29 cellular contexts compared by ENCODE assay signal in genomic region chrX:130700629-130701028, GRCh38.
"Had no signal": no experiment of that assay in that cellular context is flagged by ENCODE, and none has a peak within 500 bp of the region (broad histone marks: within the 10 kb centered on the region; RNA-seq: fewer than 3 reads in every experiment).

No MANE protein-coding gene starts in this region.

- H3K4me2 ChIP-seq: neural progenitor cell had no signal

- H3K79me2 ChIP-seq: parathyroid adenoma had no signal

- H3K9me3 Mint-ChIP-seq: natural killer cell; nephron; neural progenitor cell; stimulated activated effector memory CD8-positive, alpha-beta T cell treated with anti-CD3 and anti-CD28 coated beads, Interleukin-12 subunit alpha, Interleukin-12 subunit beta, amount 100 ng/mL, for 72 hours; stimulated activated naive B cell treated with anti-CD40 and anti-IgM and Interleukin-4, amounts not matched to agents 10 μg/mL and 1 μg/mL and 100 μg/mL, for 72 hours; stimulated activated naive CD8-positive, alpha-beta T cell treated with anti-CD3 and anti-CD28 coated beads, Interleukin-15, Interleukin-2, amounts not matched to agents 100 ng/mL and 50 ng/mL, for 24 hours had no signal

- DNase-seq: natural killer cell; occipital lobe; ovary; posterior cingulate gyrus; psoas muscle; right cardiac atrium; right lobe of liver; sigmoid colon; small intestine; stimulated activated CD4-positive, alpha-beta T cell treated with anti-CD3 and anti-CD28 coated beads, Interleukin-15, amount 100 ng/mL, for 24 hours; stimulated activated CD4-positive, alpha-beta T cell treated with anti-CD3 and anti-CD28 coated beads, Interleukin-2, amount 100 ng/mL, for 24 hours; stimulated activated CD4-positive, alpha-beta T cell treated with anti-CD3 and anti-CD28 coated beads, Interleukin-2, amount 100 ng/mL, for 48 hours; stimulated activated CD4-positive, alpha-beta T cell treated with anti-CD3 and anti-CD28 coated beads, Interleukin-4, amount 100 ng/mL, for 24 hours; stimulated activated naive B cell treated with anti-CD40 and anti-IgM and Interleukin-4, amounts not matched to agents 10 μg/mL and 1 μg/mL and 100 μg/mL, for 72 hours; stimulated activated naive CD4-positive, alpha-beta T cell treated with Interleukin-2 at 50 U/mL for 16 hours; stomach; thyroid gland; trophoblast cell; upper lobe of left lung had no signal

- H3K27ac Mint-ChIP-seq: natural killer cell; nephron; neural progenitor cell; progenitor cell of endocrine pancreas; stimulated activated effector memory CD8-positive, alpha-beta T cell treated with anti-CD3 and anti-CD28 coated beads, Interleukin-12 subunit alpha, Interleukin-12 subunit beta, amount 100 ng/mL, for 72 hours; stimulated activated naive B cell treated with anti-CD40 and anti-IgM and Interleukin-4, amounts not matched to agents 10 μg/mL and 1 μg/mL and 100 μg/mL, for 72 hours; stimulated activated naive CD8-positive, alpha-beta T cell treated with anti-CD3 and anti-CD28 coated beads, Interleukin-15, Interleukin-2, amounts not matched to agents 100 ng/mL and 50 ng/mL, for 24 hours had no signal

- H3K27me3 Mint-ChIP-seq: progenitor cell of endocrine pancreas; stimulated activated naive B cell treated with anti-CD40 and anti-IgM and Interleukin-4, amounts not matched to agents 10 μg/mL and 1 μg/mL and 100 μg/mL, for 72 hours; stimulated activated naive CD8-positive, alpha-beta T cell treated with anti-CD3 and anti-CD28 coated beads, Interleukin-15, Interleukin-2, amounts not matched to agents 100 ng/mL and 50 ng/mL, for 24 hours had no signal

- H3K27me3 ChIP-seq: neural progenitor cell, ovary, right lobe of liver, sigmoid colon, stomach, thyroid gland, tibial nerve, upper lobe of left lung, vagina had no signal

- ATAC-seq: natural killer cell; psoas muscle; right cardiac atrium; right lobe of liver; stimulated activated effector memory CD8-positive, alpha-beta T cell treated with anti-CD3 and anti-CD28 coated beads, Interleukin-12 subunit alpha, Interleukin-12 subunit beta, amount 100 ng/mL, for 72 hours; stimulated activated naive B cell treated with anti-CD40 and anti-IgM and Interleukin-4, amounts not matched to agents 10 μg/mL and 1 μg/mL and 100 μg/mL, for 72 hours had no signal

- H3K27ac ChIP-seq: neural progenitor cell, ovary, parathyroid adenoma, psoas muscle, right lobe of liver, sigmoid colon, stomach, thoracic aorta, thyroid gland, tibial nerve, upper lobe of left lung, vagina had no signal

- H3K4me3 Mint-ChIP-seq: natural killer cell; nephron; neural progenitor cell; stimulated activated effector memory CD8-positive, alpha-beta T cell treated with anti-CD3 and anti-CD28 coated beads, Interleukin-12 subunit alpha, Interleukin-12 subunit beta, amount 100 ng/mL, for 72 hours; stimulated activated naive B cell treated with anti-CD40 and anti-IgM and Interleukin-4, amounts not matched to agents 10 μg/mL and 1 μg/mL and 100 μg/mL, for 72 hours; stimulated activated naive CD8-positive, alpha-beta T cell treated with anti-CD3 and anti-CD28 coated beads, Interleukin-15, Interleukin-2, amounts not matched to agents 100 ng/mL and 50 ng/mL, for 24 hours had no signal

- H3K36me3 Mint-ChIP-seq: natural killer cell; neural progenitor cell; stimulated activated effector memory CD8-positive, alpha-beta T cell treated with anti-CD3 and anti-CD28 coated beads, Interleukin-12 subunit alpha, Interleukin-12 subunit beta, amount 100 ng/mL, for 72 hours had no signal

- H3K4me1 ChIP-seq: neural progenitor cell, parathyroid adenoma, thyroid gland, tibial nerve, upper lobe of left lung, vagina had no signal

- H3K36me3 ChIP-seq: neural progenitor cell, ovary, right lobe of liver, sigmoid colon, thoracic aorta, thyroid gland, tibial nerve, vagina had no signal

- H3K4me3 ChIP-seq: neural progenitor cell, ovary, psoas muscle, right lobe of liver, sigmoid colon, stomach, thoracic aorta, thyroid gland, tibial nerve, upper lobe of left lung, vagina had no signal

- H2AFZ ChIP-seq: neural progenitor cell, parathyroid adenoma had no signal

- H3K9ac ChIP-seq: neural progenitor cell, parathyroid adenoma had no signal

- H3K4me1 Mint-ChIP-seq: natural killer cell; stimulated activated effector memory CD8-positive, alpha-beta T cell treated with anti-CD3 and anti-CD28 coated beads, Interleukin-12 subunit alpha, Interleukin-12 subunit beta, amount 100 ng/mL, for 72 hours had no signal

- H3K9me3 ChIP-seq: ovary, psoas muscle, right lobe of liver, sigmoid colon, stomach, thoracic aorta, thyroid gland, tibial nerve, upper lobe of left lung, vagina had no signal

- FAIRE-seq: small intestine, urothelium cell line had no signal
